Comparison of ENCODE assay signal across 8 cellular contexts in the genomic region with DNA sequence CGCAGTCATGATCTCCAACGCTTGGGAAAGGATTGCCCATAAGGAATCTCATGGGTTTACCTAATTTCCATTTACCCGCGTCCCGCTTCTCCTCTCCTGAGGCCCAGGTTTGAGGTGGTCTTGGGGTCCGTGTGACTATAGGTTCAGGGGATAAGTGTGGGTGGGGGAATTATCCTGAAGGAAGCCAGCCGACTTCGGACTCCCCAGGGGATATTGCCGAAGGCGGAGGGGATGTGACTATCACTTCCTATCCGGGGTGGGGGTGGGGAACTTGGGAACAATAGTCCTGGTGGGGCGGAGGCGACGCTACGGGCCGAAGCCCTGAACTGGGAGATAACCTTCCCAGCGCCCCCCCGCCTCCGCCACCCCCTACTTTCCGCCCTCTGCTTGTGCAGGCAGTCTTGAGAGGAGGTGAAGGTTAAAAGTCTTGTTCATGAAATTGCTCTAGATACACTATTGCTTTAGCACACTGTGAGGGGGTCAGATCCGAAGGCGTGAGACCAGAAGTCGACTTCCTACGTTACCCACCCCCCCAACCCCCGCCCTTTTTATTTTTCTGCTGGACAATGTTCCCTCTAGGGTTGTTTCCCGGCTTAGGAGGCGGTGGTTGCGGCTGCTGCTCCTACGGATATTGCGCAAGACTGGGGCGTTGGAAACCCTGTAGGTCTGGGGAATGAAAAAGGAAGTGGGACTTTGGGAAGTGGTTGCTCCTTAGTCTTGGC. TPM values are rescaled to one million over a fixed set of nuclear protein-coding genes. Genes with fewer than 3 reads are reported as not detected.
DNase-seq lines count a peak whose midpoint lies in the region; ATAC-seq and TF ChIP-seq lines count a peak whose summit lies in the region.

No MANE protein-coding gene starts in this region.

- DNase-seq in CD14-positive monocyte (ENCODE audit: low spot score) (peak; percentile 73), H4 (ENCODE audit: low spot score) (peak; percentile 98), NCI-H526 (lab: John Stamatoyannopoulos, UW) (peak; percentile 72 to 88), adipocyte (ENCODE audit: low read depth) (peak; percentile 98), glutamatergic neuron (peak; percentile 74), neuronal stem cell (ENCODE audit: low spot score) (peak; percentile 68)

- no peak for TF ChIP-seq CTCF in CD14-positive monocyte (IDR thresholded peaks at IDR 0.05)
- no peak for TF ChIP-seq CTCF in glutamatergic neuron (IDR thresholded peaks at IDR 0.05; ENCODE audit: partially characterized antibody, unreplicated experiment)

- H3K4me1 Mint-ChIP-seq in CD14-positive monocyte (peaks cover 48% of the 10 kb centered on the region), glutamatergic neuron (ENCODE audit: low read depth, unreplicated experiment) (peaks cover 25% of the 10 kb centered on the region)

- peak overlapping the region; percentile 95 to 96 for H3K4me3 Mint-ChIP-seq in CD14-positive monocyte
- H3K4me3 Mint-ChIP-seq in glutamatergic neuron (ENCODE audit: unreplicated experiment) = peak overlapping the region; percentile 97

- H4K91ac ChIP-seq in neuronal stem cell (ENCODE audit: low read depth, low read length, poor library complexity) = peak overlapping the region; percentile 9

- H3K27ac Mint-ChIP-seq in CD14-positive monocyte (peak overlapping the region; percentile 94 to 97 (median 96)), glutamatergic neuron (ENCODE audit: unreplicated experiment) (peak overlapping the region; percentile 99)

- H3K27ac ChIP-seq in neuronal stem cell (replicated peaks; ENCODE audit: low read length) = peak overlapping the region; percentile 96

- H3K9me3 Mint-ChIP-seq in CD14-positive monocyte = peaks cover 0 to 5% (median 2%) of the 10 kb centered on the region in 7 donors
- peaks cover 15% of the 10 kb centered on the region for H3K9me3 Mint-ChIP-seq in glutamatergic neuron (ENCODE audit: unreplicated experiment)

- H3K79me1 ChIP-seq in neuronal stem cell (ENCODE audit: low read depth, low read length) = peaks cover 6% of the 10 kb centered on the region

- peak overlapping the region; percentile 75 for H2AFZ ChIP-seq in neuronal stem cell (ENCODE audit: low read length)

- H3K4ac ChIP-seq in neuronal stem cell (ENCODE audit: low read length) = no peak overlapping the region

- H3K18ac ChIP-seq in neuronal stem cell (ENCODE audit: low read length) = peak overlapping the region; percentile 99

- intact Hi-C loops in CD14-positive monocyte (cut with micrococcal nuclease) = loop anchor here (2.0 to 10.0 kb wide), 4 partner anchors 32 to 124 kb away; a partner anchor contains a TSS

- H2BK5ac ChIP-seq in neuronal stem cell (ENCODE audit: low read length) = peak overlapping the region; percentile 91

- H3K4me1 ChIP-seq in adipocyte (ENCODE audit: control insufficient read depth, insufficient read depth, low read length) (peaks cover 29% of the 10 kb centered on the region), neuronal stem cell (ENCODE audit: control insufficient read depth in 2 of 2, insufficient read depth in 1 of 2, low read depth in 1 of 2, low read length in 2 of 2) (peaks cover 2 to 3% of the 10 kb centered on the region in 2 donors)

- H2BK120ac ChIP-seq in neuronal stem cell (ENCODE audit: low read depth, low read length) = peak overlapping the region; percentile 87

- no peaks in the 10 kb centered on the region for H3K9me3 ChIP-seq in adipocyte (ENCODE audit: control insufficient read depth, low read length)
- H3K9me3 ChIP-seq in neuronal stem cell (replicated peaks in 1 of 2; ENCODE audit: control insufficient read depth in 2 of 2, insufficient read depth in 1 of 2, low read depth in 1 of 2, low read length in 2 of 2) = peaks cover 0 to 7% of the 10 kb centered on the region in 2 donors

- H2BK12ac ChIP-seq in neuronal stem cell (ENCODE audit: low read length) = no peak overlapping the region

- peak overlapping the region; percentile 5 for H2BK15ac ChIP-seq in neuronal stem cell (ENCODE audit: low read length)

- H3K36me3 ChIP-seq in adipocyte (ENCODE audit: control insufficient read depth, insufficient read depth, low read length, severe bottlenecking) (no peaks in the 10 kb centered on the region), neuronal stem cell (replicated peaks in 1 of 2; ENCODE audit: control insufficient read depth in 2 of 2, insufficient read depth in 2 of 2, low read length in 2 of 2) (peaks cover 0 to 22% of the 10 kb centered on the region in 2 donors)

- H3K14ac ChIP-seq in neuronal stem cell (ENCODE audit: low read length) = no peak overlapping the region

- no peak overlapping the region for H4K8ac ChIP-seq in neuronal stem cell (ENCODE audit: low read depth, low read length)

- ATAC-seq in HG03045 (IDR thresholded peaks at IDR 0.05; ENCODE audit: unreplicated experiment) = no peak
- ATAC-seq in HG03280 (IDR thresholded peaks at IDR 0.05; ENCODE audit: unreplicated experiment) = no peak

- H3K27me3 ChIP-seq in adipocyte (replicated peaks; ENCODE audit: control insufficient read depth, insufficient read depth, low read length) (no peaks in the 10 kb centered on the region), neuronal stem cell (ENCODE audit: control insufficient read depth in 3 of 3, insufficient read depth in 3 of 3, low read depth in 1 of 3, low read length in 3 of 3) (no peaks in the 10 kb centered on the region)

- H3K27me3 Mint-ChIP-seq in CD14-positive monocyte (ENCODE audit: low read depth in 3 of 3) (no peaks in the 10 kb centered on the region), glutamatergic neuron (ENCODE audit: unreplicated experiment) (peaks cover 11% of the 10 kb centered on the region)

- H3K23ac ChIP-seq in neuronal stem cell (ENCODE audit: low read depth, low read length, poor library complexity) = peak overlapping the region; percentile 93

- WGBS in neuronal stem cell (ENCODE audit: extremely low coverage in 2 of 2, insufficient read length in 2 of 2, insufficient replicate concordance in 1 of 2), 2 donors = no CpG with 5 or more reads among the region's 31 CpGs

- peak overlapping the region; percentile 100 for H3K9ac ChIP-seq in adipocyte (ENCODE audit: low read length)
- H3K9ac ChIP-seq in neuronal stem cell (ENCODE audit: low read depth, low read length, poor library complexity) = peak overlapping the region; percentile 98

- H3K36me3 Mint-ChIP-seq in CD14-positive monocyte (peaks cover 2 to 19% of the 10 kb centered on the region in 2 donors), glutamatergic neuron (ENCODE audit: unreplicated experiment) (no peaks in the 10 kb centered on the region)

- H3K4me3 ChIP-seq in adipocyte (ENCODE audit: low read length) (peak overlapping the region; percentile 96), neuronal stem cell (ENCODE audit: low read length in 2 of 2) (peak overlapping the region; percentile 94 to 100)

- peak overlapping the region; percentile 30 for H2AK5ac ChIP-seq in neuronal stem cell (ENCODE audit: low read depth, low read length)

- H3K4me2 ChIP-seq in neuronal stem cell (ENCODE audit: insufficient read depth, low read length, poor library complexity, severe bottlenecking) = peak overlapping the region; percentile 68

RNA-seq across cellular contexts. Expression of a gene that starts 1.3 kb away (rescaled TPM):
- polyA plus RNA-seq in CD14-positive monocyte = 10 to 100 TPM in 1 of 2 donors, 1 to 10 TPM in 1; 6.6 to 11.8 TPM
- total RNA-seq in H4 (2014; rRNA removed; shearing (Covaris generic)) = 23.8 and 24.4 TPM in 2 replicates
- 106 TPM for total RNA-seq in glutamatergic neuron (ENCODE audit: unreplicated experiment)
- polyA plus RNA-seq in neuronal stem cell (2013, experiment 1 of 2) = 79.7 TPM
- 79.0 TPM for polyA plus RNA-seq in neuronal stem cell (2013, experiment 2 of 2)
